1 cellular context compared by ENCODE assay signal in genomic region chr7:6655636-6656385, GRCh38.
TF ChIP-seq lines count a peak whose summit lies in the region.

No MANE protein-coding gene starts in this region.

TF ChIP-seq in HepG2, 621 proteins besides CTCF, POLR2A, EP300 and RAD21:
- no peak for TF ChIP-seq NONO (IDR thresholded peaks at IDR 0.05)
- no peak for TF ChIP-seq NONO (CRISPR knock-in tag; conservative IDR thresholded peaks at IDR 0.05)
- TF ChIP-seq HHEX (CRISPR knock-in tag; IDR thresholded peaks at IDR 0.05) = no peak
- TF ChIP-seq ZNF652 (CRISPR knock-in tag; IDR thresholded peaks at IDR 0.05; ENCODE audit: borderline replicate concordance, low read depth) = no peak
- no peak for TF ChIP-seq ONECUT2 (CRISPR knock-in tag; IDR thresholded peaks at IDR 0.05)
- TF ChIP-seq AGO2 (optimal IDR thresholded peaks at IDR 0.05; ENCODE audit: low read depth, low read length) = peak; percentile 41
- TF ChIP-seq SRSF1 (optimal IDR thresholded peaks at IDR 0.05; ENCODE audit: low read depth, low read length) = no peak
- TF ChIP-seq FOXC1 (CRISPR knock-in tag; IDR thresholded peaks at IDR 0.05; ENCODE audit: borderline replicate concordance) = no peak
- TF ChIP-seq BRF2 (CRISPR knock-in tag; IDR thresholded peaks at IDR 0.05) = no peak
